In the genomic region with DNA sequence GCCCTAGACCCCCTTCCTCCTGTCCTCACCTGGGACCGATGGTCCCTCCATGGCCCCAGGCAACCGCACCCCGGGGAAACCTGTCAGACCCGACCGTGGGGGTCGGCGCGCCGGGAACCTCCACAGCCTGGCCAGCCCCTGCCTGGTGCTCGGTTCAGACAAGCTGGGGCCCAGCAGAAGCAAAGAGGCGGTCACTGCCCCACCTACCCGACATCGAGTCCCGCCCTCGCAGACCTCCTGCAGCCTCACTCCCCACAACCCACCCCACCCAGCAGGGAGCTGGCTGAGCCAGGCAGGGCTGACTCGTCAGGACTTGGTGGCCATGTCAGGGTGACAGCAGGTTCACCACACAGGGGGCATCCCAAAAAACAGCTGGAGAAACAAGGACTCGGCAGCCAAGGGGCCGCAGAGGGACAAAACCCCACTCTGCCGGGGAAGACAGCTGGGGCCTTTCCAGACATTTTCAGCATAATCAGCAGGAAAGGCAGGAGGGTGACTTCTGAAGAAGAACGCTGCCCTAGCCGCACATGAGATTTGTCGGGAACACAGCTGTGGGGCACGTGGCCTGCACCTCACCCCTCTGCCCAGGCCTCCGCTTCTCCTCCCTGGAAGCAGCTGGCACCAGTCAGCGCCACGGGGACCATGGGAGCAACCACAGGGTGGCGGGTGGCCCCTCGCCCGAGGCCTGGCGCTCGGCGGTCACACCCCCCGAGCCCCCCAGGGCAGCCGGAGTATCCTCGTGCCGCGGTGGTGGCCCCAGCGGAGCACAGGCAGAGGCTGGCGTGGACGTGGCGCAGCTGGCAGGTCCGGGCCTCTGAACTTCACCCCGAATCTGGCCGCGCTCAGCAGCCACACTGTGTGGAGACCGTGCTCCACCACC, we compare ENCODE assay signal across 22 cellular contexts. TPM values are rescaled to one million over a fixed set of nuclear protein-coding genes. Genes with fewer than 3 reads are reported as not detected.
"Had no signal": no experiment of that assay in that cellular context is flagged by ENCODE, and none has a peak within 500 bp of the region (broad histone marks: within the 10 kb centered on the region; RNA-seq: fewer than 3 reads in every experiment).

No MANE protein-coding gene starts in this region.

- H3K27ac ChIP-seq: body of pancreas, cardiac muscle cell, lower lobe of right lung, testis, uterus had no signal

- H3K4me3 ChIP-seq: body of pancreas, cardiac muscle cell, lower lobe of right lung, testis, uterus had no signal

- H3K27me3 Mint-ChIP-seq: dendritic cell treated with granulocyte-macrophage colony-stimulating factor and Interleukin-4, amounts not matched to agents 40 ng/mL and 50 ng/mL, for 4 days; naive thymus-derived CD4-positive, alpha-beta T cell had no signal

- FAIRE-seq: endometrium, keratinocyte had no signal

- H3K9me3 ChIP-seq: body of pancreas, lower lobe of right lung, testis, uterus had no signal

- H3K27me3 ChIP-seq: body of pancreas, testis, uterus had no signal

- H3K4me3 Mint-ChIP-seq: dendritic cell treated with granulocyte-macrophage colony-stimulating factor and Interleukin-4, amounts not matched to agents 40 ng/mL and 50 ng/mL, for 4 days; naive thymus-derived CD4-positive, alpha-beta T cell; neural crest cell; WTC11 had no signal

- DNase-seq: activated naive CD4-positive, alpha-beta T cell treated with Interleukin-2 at 50 U/mL for 16 hours; activated T-cell treated with anti-CD3 and anti-CD28 coated beads, Interleukin-2, amount 50 U/mL, for 1 hour; anterior cingulate cortex; body of pancreas; effector CD4-positive, alpha-beta T cell; foreskin fibroblast; lower lobe of right lung; mesendoderm; naive thymus-derived CD4-positive, alpha-beta T cell; retina; stimulated activated CD4-positive, alpha-beta T cell treated with anti-CD3 and anti-CD28 coated beads, Interleukin-1b, Interleukin-23, amount 100 ng/mL, for 48 hours; T-helper 9 cell; testis; trophoblast cell; uterus had no signal

- H3K9me3 Mint-ChIP-seq: activated T-helper 2 cell treated with anti-CD3 and anti-CD28 coated beads, Interferon-gamma antibody, Interleukin-2, Interleukin-4, amounts not matched to agents 10 μg/mL and 5 μg/mL and 100 μg/mL, durations not matched to agents 14 hours and 24 hours and 36 hours; dendritic cell treated with granulocyte-macrophage colony-stimulating factor and Interleukin-4, amounts not matched to agents 40 ng/mL and 50 ng/mL, for 4 days; naive thymus-derived CD4-positive, alpha-beta T cell; neural crest cell; WTC11 had no signal

- H3K27ac Mint-ChIP-seq: activated T-helper 2 cell treated with anti-CD3 and anti-CD28 coated beads, Interferon-gamma antibody, Interleukin-2, Interleukin-4, amounts not matched to agents 10 μg/mL and 5 μg/mL and 100 μg/mL, durations not matched to agents 14 hours and 24 hours and 36 hours; dendritic cell treated with granulocyte-macrophage colony-stimulating factor and Interleukin-4, amounts not matched to agents 40 ng/mL and 50 ng/mL, for 4 days; naive thymus-derived CD4-positive, alpha-beta T cell; WTC11 had no signal

- H3K36me3 ChIP-seq: cardiac muscle cell, uterus had no signal

- ATAC-seq: body of pancreas; lower lobe of right lung; naive thymus-derived CD4-positive, alpha-beta T cell; WTC11 had no signal

RNA-seq across cellular contexts. Expression of a gene that starts 41.2 kb away (rescaled TPM):
- polyA plus RNA-seq: keratinocyte had no signal
